In genomic region chrX:38807873-38808272, GRCh38 we compare ENCODE assay signal across 15 cellular contexts. TPM values are rescaled to one million over a fixed set of nuclear protein-coding genes. Genes with fewer than 3 reads are reported as not detected.
DNase-seq lines count a peak whose midpoint lies in the region; ATAC-seq and TF ChIP-seq lines count a peak whose summit lies in the region.
"Had no signal": no experiment of that assay in that cellular context is flagged by ENCODE, and none has a peak within 500 bp of the region (broad histone marks: within the 10 kb centered on the region; RNA-seq: fewer than 3 reads in every experiment).

No MANE protein-coding gene starts in this region.

- no peak for ATAC-seq in activated naive CD8-positive, alpha-beta T cell treated with anti-CD3 and anti-CD28 coated beads, Interleukin-2, amount 50 U/mL, for 24 hours
- no peak for ATAC-seq in GM21723 (IDR thresholded peaks at IDR 0.05; ENCODE audit: unreplicated experiment)
- ATAC-seq: activated T-cell treated with anti-CD3 and anti-CD28 coated beads, Interleukin-2, amount 50 U/mL, for 4 hours had no signal

- peaks cover 23% of the 10 kb centered on the region for H3K36me3 Mint-ChIP-seq in T-helper 1 cell treated with Interleukin-12 subunit alpha and Interleukin-12 subunit beta and Interleukin-4 antibody, amounts not matched to agents 30 μg/mL and 1 μg/mL, for 36 hours (ENCODE audit: low read depth)
- peaks cover 35% of the 10 kb centered on the region for H3K36me3 Mint-ChIP-seq in activated naive CD8-positive, alpha-beta T cell treated with anti-CD3 and anti-CD28 coated beads, Interleukin-2, amount 50 U/mL, for 24 hours (ENCODE audit: low read depth)
- H3K36me3 Mint-ChIP-seq: immature natural killer cell had no signal

- H3K27me3 Mint-ChIP-seq in T-helper 1 cell treated with Interleukin-12 subunit alpha and Interleukin-12 subunit beta and Interleukin-4 antibody, amounts not matched to agents 30 μg/mL and 1 μg/mL, for 36 hours (ENCODE audit: low read depth): no peaks in the 10 kb centered on the region
- no peaks in the 10 kb centered on the region for H3K27me3 Mint-ChIP-seq in activated naive CD8-positive, alpha-beta T cell treated with anti-CD3 and anti-CD28 coated beads, Interleukin-2, amount 50 U/mL, for 24 hours

- H3K4me1 Mint-ChIP-seq in T-helper 1 cell treated with Interleukin-12 subunit alpha and Interleukin-12 subunit beta and Interleukin-4 antibody, amounts not matched to agents 30 μg/mL and 1 μg/mL, for 36 hours (ENCODE audit: low read depth): peaks cover 44% of the 10 kb centered on the region
- peaks cover 51% of the 10 kb centered on the region for H3K4me1 Mint-ChIP-seq in activated naive CD8-positive, alpha-beta T cell treated with anti-CD3 and anti-CD28 coated beads, Interleukin-2, amount 50 U/mL, for 24 hours

- no peaks in the 10 kb centered on the region for H3K9me3 Mint-ChIP-seq in T-helper 1 cell treated with Interleukin-12 subunit alpha and Interleukin-12 subunit beta and Interleukin-4 antibody, amounts not matched to agents 30 μg/mL and 1 μg/mL, for 36 hours
- no peaks in the 10 kb centered on the region for H3K9me3 Mint-ChIP-seq in activated naive CD8-positive, alpha-beta T cell treated with anti-CD3 and anti-CD28 coated beads, Interleukin-2, amount 50 U/mL, for 24 hours
- H3K9me3 Mint-ChIP-seq: activated T-cell treated with anti-CD3 and anti-CD28 coated beads, Interleukin-2, amount 50 U/mL, for 4 hours; immature natural killer cell had no signal

- H3K4me3 Mint-ChIP-seq in T-helper 1 cell treated with Interleukin-12 subunit alpha and Interleukin-12 subunit beta and Interleukin-4 antibody, amounts not matched to agents 30 μg/mL and 1 μg/mL, for 36 hours: peak overlapping the region; percentile 37
- H3K4me3 Mint-ChIP-seq in activated naive CD8-positive, alpha-beta T cell treated with anti-CD3 and anti-CD28 coated beads, Interleukin-2, amount 50 U/mL, for 24 hours: peak overlapping the region; percentile 96

- peaks cover 9% of the 10 kb centered on the region; the same call in 1 of the 2 replicates for H3K36me3 ChIP-seq in KOPT-K1 (ENCODE audit: insufficient read depth, low read length)
- peaks cover 6% of the 10 kb centered on the region for H3K36me3 ChIP-seq in neutrophil
- H3K36me3 ChIP-seq in testis (ENCODE audit: low read depth, missing control alignments): no peaks in the 10 kb centered on the region
- H3K36me3 ChIP-seq: cardiac muscle cell, right atrium auricular region, thoracic aorta had no signal

- H3K4me3 ChIP-seq in neutrophil (ENCODE audit: low read depth in 1 of 2, low read length in 1 of 2): peak overlapping the region in 1 of 2 experiments; percentile 75
- no peak overlapping the region for H3K4me3 ChIP-seq in testis
- H3K4me3 ChIP-seq: PC-9, right atrium auricular region, thoracic aorta had no signal

- H3K27ac Mint-ChIP-seq in T-helper 1 cell treated with Interleukin-12 subunit alpha and Interleukin-12 subunit beta and Interleukin-4 antibody, amounts not matched to agents 30 μg/mL and 1 μg/mL, for 36 hours: peak overlapping the region; percentile 65
- H3K27ac Mint-ChIP-seq in activated naive CD8-positive, alpha-beta T cell treated with anti-CD3 and anti-CD28 coated beads, Interleukin-2, amount 50 U/mL, for 24 hours: peak overlapping the region; percentile 95

- H3K27me3 ChIP-seq in neutrophil: no peaks in the 10 kb centered on the region
- H3K27me3 ChIP-seq in testis: no peaks in the 10 kb centered on the region
- H3K27me3 ChIP-seq: cardiac muscle cell, right atrium auricular region had no signal

- H3K4me1 ChIP-seq in neutrophil (ENCODE audit: control insufficient read depth in 1 of 2, insufficient read depth in 1 of 2, low read depth in 1 of 2, low read length in 1 of 2) (peaks cover 23 to 35% of the 10 kb centered on the region in 2 experiments), testis (peaks cover 8% of the 10 kb centered on the region)

- intact Hi-C loops in testis (cut with DNase I; ENCODE audit: low total_unique reads): no loop called here

- H3K9me3 ChIP-seq in KOPT-K1 (ENCODE audit: insufficient read depth, low read length, poor library complexity, severe bottlenecking) (no peaks in the 10 kb centered on the region), neutrophil (no peaks in the 10 kb centered on the region), testis (no peaks in the 10 kb centered on the region)
- H3K9me3 ChIP-seq: right atrium auricular region, thoracic aorta had no signal

- DNase-seq in T-helper 1 cell (no peak), Kasumi-1 (lab: John Stamatoyannopoulos, UW) (no peak), testis (no peak)
- no peak for DNase-seq in activated naive CD8-positive, alpha-beta T cell treated with anti-CD3 and anti-CD28 coated beads, Interleukin-2, amount 50 U/mL, for 24 hours
- DNase-seq: activated T-cell treated with anti-CD3 and anti-CD28 coated beads, Interleukin-2, amount 50 U/mL, for 4 hours; immature natural killer cell; KG1; PC-9 had no signal

- TF ChIP-seq POLR2A in testis (IDR thresholded peaks at IDR 0.05): no peak

- TF ChIP-seq CTCF in neutrophil (IDR thresholded peaks at IDR 0.05) (no peak), testis (IDR thresholded peaks at IDR 0.05) (no peak)

- peak overlapping the region; percentile 98 for H3K27ac ChIP-seq in KOPT-K1 (ENCODE audit: low read depth, low read length, poor library complexity, severe bottlenecking)
- H3K27ac ChIP-seq in neutrophil: peak overlapping the region; percentile 94
- no peak overlapping the region for H3K27ac ChIP-seq in testis
- H3K27ac ChIP-seq: PC-9, right atrium auricular region, thoracic aorta had no signal

RNA-seq across cellular contexts. Expression of gene MID1IP1, which starts 6.6 kb away (rescaled TPM):
- 100 to 1,000 TPM; 102 to 155 TPM for total RNA-seq in testis
- 53.4 TPM for polyA plus RNA-seq in testis (ENCODE audit: insufficient read depth, low read depth, low replicate concordance)
- total RNA-seq: PC-9 had no signal

Comparison
In these comparisons a context has a peak if more than half of its experiments do, and no peak if none do; other contexts are left out.
1. H3K27ac ChIP-seq: peak in KOPT-K1 (single experiment) and neutrophil (single experiment); none in testis (0 of 2).